Comparison of ENCODE assay signal across 1 cellular context in the genomic region with DNA sequence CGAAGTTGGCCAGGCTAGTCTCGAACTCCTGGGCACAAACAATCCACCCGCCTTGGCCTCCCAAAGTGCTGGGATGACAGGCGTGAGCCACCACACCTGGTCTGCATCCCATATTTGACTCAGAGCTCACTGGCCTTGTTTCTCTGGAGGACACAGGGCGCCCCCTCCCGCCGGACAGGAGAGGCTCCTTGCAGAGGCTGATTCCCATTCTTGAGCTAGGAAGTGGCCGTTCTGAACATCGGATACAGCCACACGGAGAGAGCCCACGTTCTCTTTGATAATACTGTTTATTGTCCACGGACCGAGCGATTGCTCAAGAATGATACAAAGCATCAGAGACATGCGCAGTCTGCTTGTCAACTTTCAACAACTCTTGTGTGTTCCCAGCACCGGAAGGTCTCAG.
TF ChIP-seq lines count a peak whose summit lies in the region.

No MANE protein-coding gene starts in this region.

TF ChIP-seq in IMR-90, 13 proteins besides CTCF, POLR2A, EP300 and RAD21:
- TF ChIP-seq SMC3 (IDR thresholded peaks at IDR 0.05; ENCODE audit: low read depth, low read length) (0 out of 2 replicates have a peak, but pooled peaks have one; percentile 6), CEBPB (IDR thresholded peaks at IDR 0.05; ENCODE audit: low read depth, low read length) (peak; percentile 81), MXI1 (IDR thresholded peaks at IDR 0.05; ENCODE audit: borderline replicate concordance, low read depth, low read length) (no peak)
